17 cellular contexts compared by ENCODE assay signal in genomic region chr15:74621936-74622335, GRCh38. TPM values are rescaled to one million over a fixed set of nuclear protein-coding genes. Genes with fewer than 3 reads are reported as not detected.
DNase-seq lines count a peak whose midpoint lies in the region; ATAC-seq, FAIRE-seq and TF ChIP-seq lines count a peak whose summit lies in the region.
"Had no signal": no experiment of that assay in that cellular context is flagged by ENCODE, and none has a peak within 500 bp of the region (broad histone marks: within the 10 kb centered on the region; RNA-seq: fewer than 3 reads in every experiment).

No MANE protein-coding gene starts in this region.

- no peak overlapping the region for H4K5ac ChIP-seq in mesendoderm (ENCODE audit: low read length)

- no peak overlapping the region for H3K9ac ChIP-seq in mesendoderm (ENCODE audit: low read length)

- POLR2A ChIA-PET in A549 (lab: Yijun Ruan, JAX) = no interaction called here

- H3K27ac ChIP-seq in A549 (no peak overlapping the region), caudate nucleus (ENCODE audit: low read depth, low read length) (no peak overlapping the region), mesendoderm (ENCODE audit: low read depth, low read length) (no peak overlapping the region)
- H3K27ac ChIP-seq: left lung, suprapubic skin had no signal

- peak in 1 of 2 experiments; percentile 21; a peak in 1 of 6 replicates for ATAC-seq in A549
- ATAC-seq: left lung, mucosa of descending colon, PC-3 had no signal

- TF ChIP-seq RAD21 in A549 (conservative IDR thresholded peaks at IDR 0.05 in 1 of 2, IDR thresholded peaks at IDR 0.05 in 1 of 2) = no peak

- no peak overlapping the region for H2AK5ac ChIP-seq in mesendoderm (ENCODE audit: low read length)

- no peak for TF ChIP-seq CTCF in A549 (IDR thresholded peaks at IDR 0.05)

- no peak overlapping the region for H3K18ac ChIP-seq in mesendoderm (ENCODE audit: low read length)

- no peak overlapping the region for H4K8ac ChIP-seq in mesendoderm (ENCODE audit: low read depth, low read length)

- H3K9me3 ChIP-seq in A549 = no peaks in the 10 kb centered on the region
- H3K9me3 ChIP-seq: left lung, mucosa of descending colon, suprapubic skin had no signal

- H2BK120ac ChIP-seq in mesendoderm (ENCODE audit: low read depth, low read length) = no peak overlapping the region

- CTCF ChIA-PET in A549 (lab: Yijun Ruan, JAX) = interaction anchor here (0.7 to 23.2 kb wide), 14 partner anchors 10 to 334 kb away, joined by 3 to 701 read pairs (median 4); no protein-coding TSS in a partner anchor

- H3K79me2 ChIP-seq in mesendoderm (ENCODE audit: control insufficient read depth, insufficient read depth, low read length) = peaks cover 24% of the 10 kb centered on the region

- no peak for FAIRE-seq in A549 (lab: Jason Lieb, UNC)
- FAIRE-seq: endometrium had no signal

- no peak for TF ChIP-seq EP300 in A549 (IDR thresholded peaks at IDR 0.05)

- peaks cover 14% of the 10 kb centered on the region; the same call in 1 of the 3 replicates for H3K4me1 ChIP-seq in A549
- no peaks in the 10 kb centered on the region for H3K4me1 ChIP-seq in mesendoderm (ENCODE audit: control insufficient read depth, low read depth, low read length)

- DNase-seq in A549 (ENCODE audit: low read depth in 1 of 2, low spot score in 1 of 2) = no peak
- DNase-seq in H7 = peak; percentile 93
- peak in 50 of 61 donors; percentile 9 to 95 (median 65) for DNase-seq in caudate nucleus (lab: John Stamatoyannopoulos, UW)
- peak; percentile 65 for DNase-seq in mesendoderm
- no peak for DNase-seq in stimulated activated CD4-positive, alpha-beta T cell treated with anti-CD3 and anti-CD28 coated beads, Interleukin-12 subunit alpha, Interleukin-12 subunit beta, amount 100 ng/mL, for 4 hours
- DNase-seq in OCI-M2 (lab: John Stamatoyannopoulos, UW; ENCODE audit: unreplicated experiment) = no peak
- DNase-seq in NCI-H446 (lab: John Stamatoyannopoulos, UW) = no peak
- no peak for DNase-seq in stimulated activated naive CD4-positive, alpha-beta T cell (lab: John Stamatoyannopoulos, UW)
- DNase-seq: activated CD4-positive, alpha-beta T cell treated with anti-CD3 and anti-CD28 coated beads, Interleukin-2, amount 50 U/mL, for 1 hour; left lung; MV-4-11; NCI-H2081 treated with DMSO at 0.1 percent for 48 hours; PC-3; stimulated activated CD4-positive, alpha-beta T cell treated with anti-CD3 and anti-CD28 coated beads, Interleukin-4, amount 100 ng/mL, for 24 hours had no signal

- H3K4ac ChIP-seq in mesendoderm (ENCODE audit: low read depth, low read length) = no peak overlapping the region

- H3K4me2 ChIP-seq in A549 (no peak overlapping the region), mesendoderm (ENCODE audit: low read length) (no peak overlapping the region)

- no peak overlapping the region for H3K56ac ChIP-seq in mesendoderm (ENCODE audit: low read length)

- H3K4me3 ChIP-seq in A549 (no peak overlapping the region), H7 (ENCODE audit: insufficient read depth, low read depth, low read length) (no peak overlapping the region), mesendoderm (ENCODE audit: low read length) (no peak overlapping the region)
- H3K4me3 ChIP-seq: left lung, mucosa of descending colon, suprapubic skin had no signal

- H3K36me3 ChIP-seq in H7 (replicated peaks; ENCODE audit: control insufficient read depth, insufficient read depth, low read length) (peaks cover 58% of the 10 kb centered on the region), mesendoderm (ENCODE audit: control insufficient read depth, insufficient read depth, low read length) (peaks cover 7% of the 10 kb centered on the region)

- H2BK5ac ChIP-seq in mesendoderm (ENCODE audit: low read length) = no peak overlapping the region

- no peak overlapping the region for H3K23ac ChIP-seq in mesendoderm (ENCODE audit: low read length)

- no peaks in the 10 kb centered on the region for H3K27me3 ChIP-seq in H7 (ENCODE audit: control insufficient read depth, insufficient read depth, low read length)
- no peaks in the 10 kb centered on the region for H3K27me3 ChIP-seq in mesendoderm (ENCODE audit: insufficient read depth, low read length, poor library complexity)
- H3K27me3 ChIP-seq: left lung, suprapubic skin had no signal

- WGBS in A549 (ENCODE audit: missing lambda C conversion rate) = 89% methylated on average over 21 of the region's 21 CpGs
- no CpG with 5 or more reads among the region's 21 CpGs for WGBS in mesendoderm (ENCODE audit: extremely low coverage, insufficient coverage, low lambda C conversion rate)

- no peak for TF ChIP-seq POLR2A in A549 (IDR thresholded peaks at IDR 0.05; ENCODE audit: low read length)

- H3K79me1 ChIP-seq in mesendoderm (ENCODE audit: low read length) = peaks cover 26% of the 10 kb centered on the region

- no peak overlapping the region for H2BK15ac ChIP-seq in mesendoderm (replicated peaks; ENCODE audit: low read depth)

TF ChIP-seq in A549, 52 proteins besides CTCF, POLR2A, EP300 and RAD21:
- TF ChIP-seq, protein P1, sequence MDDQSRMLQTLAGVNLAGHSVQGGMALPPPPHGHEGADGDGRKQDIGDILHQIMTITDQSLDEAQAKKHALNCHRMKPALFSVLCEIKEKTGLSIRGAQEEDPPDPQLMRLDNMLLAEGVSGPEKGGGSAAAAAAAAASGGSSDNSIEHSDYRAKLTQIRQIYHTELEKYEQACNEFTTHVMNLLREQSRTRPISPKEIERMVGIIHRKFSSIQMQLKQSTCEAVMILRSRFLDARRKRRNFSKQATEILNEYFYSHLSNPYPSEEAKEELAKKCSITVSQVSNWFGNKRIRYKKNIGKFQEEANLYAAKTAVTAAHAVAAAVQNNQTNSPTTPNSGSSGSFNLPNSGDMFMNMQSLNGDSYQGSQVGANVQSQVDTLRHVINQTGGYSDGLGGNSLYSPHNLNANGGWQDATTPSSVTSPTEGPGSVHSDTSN (IDR thresholded peaks at IDR 0.05) = 0 out of 2 replicates have a peak, but pooled peaks have one; percentile 36
- TF ChIP-seq FOXS1 (CRISPR knock-in tag; IDR thresholded peaks at IDR 0.05) = no peak

RNA-seq across cellular contexts. Expression of gene CLK3, which starts 6.3 kb away (rescaled TPM):
- 35.7 and 42.5 TPM in 2 replicates for polyA plus RNA-seq in A549 (2011; rRNA removed)
- polyA plus RNA-seq in A549 (2012; cell fraction: cytosol; rRNA removed) = 47.3 and 47.8 TPM in 2 replicates
- 97.8 and 126 TPM in 2 replicates for polyA plus RNA-seq in A549 (2012; cell fraction: nucleus; rRNA removed)
- polyA plus RNA-seq in A549 (2017; fragmentation: RNase III; extraction: RNeasy Plus Mini Kit Qiagen cat#74134 plus additional on column Dnase treatment) = 39.1 to 48.2 TPM (median 47.0 TPM) in 3 replicates
- 91.4 and 122 TPM in 2 replicates for polyA minus RNA-seq in A549 (2011; rRNA and poly(A)+ RNA removed)
- 50.6 and 66.3 TPM in 2 replicates for total RNA-seq in H7 (2014; rRNA removed; shearing (Covaris generic))
- 35.9 TPM for polyA plus RNA-seq in mesendoderm (2013, experiment 1 of 2)
- polyA plus RNA-seq in mesendoderm (2013, experiment 2 of 2) = 38.3 TPM

Comparison
In these comparisons a context has a peak if more than half of its experiments do, and no peak if none do; other contexts are left out.
1. DNase-seq: peak in H7 (single experiment), caudate nucleus (50 of 61) and mesendoderm (single experiment); none in A549 (0 of 2), stimulated activated CD4-positive, alpha-beta T cell treated with anti-CD3 and anti-CD28 coated beads, Interleukin-12 subunit alpha, Interleukin-12 subunit beta, amount 100 ng/mL, for 4 hours (single experiment), OCI-M2 (single experiment), NCI-H446 (0 of 2) and stimulated activated naive CD4-positive, alpha-beta T cell (0 of 6).